In the genomic region with DNA sequence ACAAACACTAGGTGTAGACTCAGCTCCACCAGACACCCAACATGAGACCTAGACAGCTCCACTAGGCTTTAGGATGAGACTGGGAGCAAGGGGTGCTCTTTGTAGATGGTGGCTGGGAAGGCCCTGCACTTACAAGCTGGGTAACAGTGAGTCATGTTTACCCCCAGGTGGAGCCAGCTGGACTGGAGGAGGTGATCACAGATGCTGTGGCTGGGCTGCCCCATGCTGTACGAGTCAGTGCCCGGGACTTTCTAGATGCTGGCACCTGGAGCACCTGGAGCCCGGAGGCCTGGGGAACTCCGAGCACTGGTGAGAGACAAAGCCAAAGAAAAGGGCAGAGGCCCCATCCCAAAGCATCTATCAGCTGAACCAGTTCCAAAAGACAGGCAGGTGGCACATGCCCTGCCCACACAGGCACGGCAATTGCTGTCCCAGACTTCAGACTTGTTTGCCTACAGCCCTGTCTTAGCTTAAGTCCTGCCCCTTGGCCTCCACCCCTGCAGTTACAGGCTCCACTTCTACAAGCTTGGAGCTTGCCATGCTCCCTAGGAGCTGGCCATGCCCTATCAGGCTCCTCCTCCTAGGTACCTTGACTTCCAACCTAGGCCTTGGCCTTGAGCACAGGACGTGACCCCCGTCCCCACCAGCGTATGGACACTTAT, we compare ENCODE assay signal across 16 cellular contexts. TPM values are rescaled to one million over a fixed set of nuclear protein-coding genes. Genes with fewer than 3 reads are reported as not detected.
DNase-seq lines count a peak whose midpoint lies in the region; ATAC-seq, FAIRE-seq and TF ChIP-seq lines count a peak whose summit lies in the region.
"Had no signal": no experiment of that assay in that cellular context is flagged by ENCODE, and none has a peak within 500 bp of the region (broad histone marks: within the 10 kb centered on the region; RNA-seq: fewer than 3 reads in every experiment).

No MANE protein-coding gene starts in this region.

- FAIRE-seq in HTR-8/SVneo (lab: Jason Lieb, UNC) = no peak

- H3K4me3 Mint-ChIP-seq in activated naive CD4-positive, alpha-beta T cell treated with anti-CD3 and anti-CD28 coated beads, Interleukin-2, amount 10 ng/mL, durations not matched to agents 7 days and 5 days = no peak overlapping the region
- H3K4me3 Mint-ChIP-seq: T-cell had no signal

- CTCF ChIA-PET in PC-3 (lab: Charles Lee) = no interaction called here
- CTCF ChIA-PET in activated naive CD4-positive, alpha-beta T cell treated with anti-CD3 and anti-CD28 coated beads, Interleukin-2, amount 10 ng/mL, durations not matched to agents 7 days and 5 days (lab: Charles Lee) = interaction anchor here (1.1 to 2.4 kb wide), 3 partner anchors 12 to 43 kb away, joined by 3 to 8 read pairs (median 3); no protein-coding TSS in a partner anchor

- DNase-seq in A172 (ENCODE audit: low spot score) (peak; percentile 59), ELR (ENCODE audit: low read depth) (peak; percentile 29), PC-3 (peak; percentile 57), glomerular visceral epithelial cell (ENCODE audit: extremely low spot score) (peak; percentile 69), GM20000 (ENCODE audit: low spot score) (no peak), HTR-8/SVneo (ENCODE audit: insufficient read length, low spot score) (no peak)
- no peak for DNase-seq in activated naive CD4-positive, alpha-beta T cell treated with anti-CD3 and anti-CD28 coated beads, Interleukin-2, amount 10 ng/mL, durations not matched to agents 7 days and 5 days
- DNase-seq: Calu3; MG63; stimulated activated CD4-positive, alpha-beta T cell treated with anti-CD3 and anti-CD28 coated beads, Interleukin-2, amount 100 ng/mL, for 48 hours; T-cell had no signal

- peaks cover 24% of the 10 kb centered on the region for H3K36me3 Mint-ChIP-seq in activated naive CD4-positive, alpha-beta T cell treated with anti-CD3 and anti-CD28 coated beads, Interleukin-2, amount 10 ng/mL, durations not matched to agents 7 days and 5 days

- no peaks in the 10 kb centered on the region for H3K9me3 ChIP-seq in PC-3 (ENCODE audit: low read length)
- H3K9me3 ChIP-seq: MG63, right lobe of liver had no signal

- TF ChIP-seq CTCF in PC-3 (conservative IDR thresholded peaks at IDR 0.05; ENCODE audit: low read depth, low read length) = no peak
- TF ChIP-seq CTCF in GM20000 (IDR thresholded peaks at IDR 0.05; ENCODE audit: extremely low read depth, missing control alignments) = no peak

- H3K79me2 ChIP-seq in PC-3 (ENCODE audit: low read length) = no peaks in the 10 kb centered on the region

- H3K4me1 Mint-ChIP-seq in activated naive CD4-positive, alpha-beta T cell treated with anti-CD3 and anti-CD28 coated beads, Interleukin-2, amount 10 ng/mL, durations not matched to agents 7 days and 5 days = peaks cover 36% of the 10 kb centered on the region

- no peaks in the 10 kb centered on the region for H3F3A ChIP-seq in PC-3 (ENCODE audit: low read length, unreplicated experiment)

- BruUV-seq in PC-3 (replicated peaks; lab: Mats Ljungman, UMichigan) = no TSS peak

- H3K27ac ChIP-seq in PC-3 (ENCODE audit: low read length) = no peak overlapping the region
- H3K27ac ChIP-seq: PC-9, right lobe of liver had no signal

- no peaks in the 10 kb centered on the region for H3K27me3 Mint-ChIP-seq in activated naive CD4-positive, alpha-beta T cell treated with anti-CD3 and anti-CD28 coated beads, Interleukin-2, amount 10 ng/mL, durations not matched to agents 7 days and 5 days
- H3K27me3 Mint-ChIP-seq: T-cell had no signal

- peak; percentile 60 for ATAC-seq in PC-3
- ATAC-seq in HG03521 (IDR thresholded peaks at IDR 0.05; ENCODE audit: unreplicated experiment) = no peak
- ATAC-seq: T-cell had no signal

- no peak overlapping the region for H3K9ac ChIP-seq in PC-3 (ENCODE audit: low read length)

- intact Hi-C loops in PC-3 (cut with micrococcal nuclease) = no loop called here

- POLR2A ChIA-PET in PC-3 (lab: Charles Lee; ENCODE audit: unreplicated experiment) = interaction anchor here (0.6 kb wide), 1 partner anchor 1008 kb away, joined by 13 read pairs; no protein-coding TSS in a partner anchor

- no peak overlapping the region for H3K27ac Mint-ChIP-seq in activated naive CD4-positive, alpha-beta T cell treated with anti-CD3 and anti-CD28 coated beads, Interleukin-2, amount 10 ng/mL, durations not matched to agents 7 days and 5 days

- H3K9me2 ChIP-seq in PC-3 (replicated peaks; ENCODE audit: low read length) = no peaks in the 10 kb centered on the region

- no peak overlapping the region for H3K4me2 ChIP-seq in PC-3 (ENCODE audit: low read length)
- H3K4me2 ChIP-seq: PC-9 had no signal

- H3K36me3 ChIP-seq in PC-3 (ENCODE audit: low read depth, low read length) = no peaks in the 10 kb centered on the region
- H3K36me3 ChIP-seq: MG63, right lobe of liver had no signal

- no peak overlapping the region for H3K4me3 ChIP-seq in PC-3 (ENCODE audit: low read length)
- H3K4me3 ChIP-seq: MG63, PC-9, right lobe of liver had no signal

- peaks cover 3% of the 10 kb centered on the region; the same call in 1 of the 2 replicates for H3K4me1 ChIP-seq in PC-3 (ENCODE audit: insufficient read depth, low read length)

- no peaks in the 10 kb centered on the region for H3K27me3 ChIP-seq in PC-3 (ENCODE audit: low read length)
- H3K27me3 ChIP-seq: MG63, right lobe of liver had no signal

- no peaks in the 10 kb centered on the region for H3K9me3 Mint-ChIP-seq in activated naive CD4-positive, alpha-beta T cell treated with anti-CD3 and anti-CD28 coated beads, Interleukin-2, amount 10 ng/mL, durations not matched to agents 7 days and 5 days
- H3K9me3 Mint-ChIP-seq: T-cell had no signal

- no peak overlapping the region for H2AFZ ChIP-seq in PC-3 (ENCODE audit: low read length)
- H2AFZ ChIP-seq: PC-9 had no signal

- H4K20me1 ChIP-seq in PC-3 (ENCODE audit: low read length) = no peaks in the 10 kb centered on the region

RNA-seq across cellular contexts. Expression of gene CCL27, which starts 2.7 kb away (rescaled TPM):
- 2.2 TPM in 1 of 2 replicates, not detected in the other for total RNA-seq in A172 (2014; rRNA removed; shearing (Covaris generic))
- total RNA-seq in PC-3 (2014; rRNA removed) = not detected in 2 replicates
- total RNA-seq: Calu3, cerebellum, right lobe of liver, T-cell, urinary bladder had no signal

RNA-seq across cellular contexts. Expression of gene IL11RA, which starts 7.7 kb away (rescaled TPM):
- total RNA-seq in A172 (2014; rRNA removed; shearing (Covaris generic)) = 9.3 and 10.9 TPM in 2 replicates
- total RNA-seq in PC-3 (2014; rRNA removed) = 8.3 and 8.7 TPM in 2 replicates

RNA-seq across cellular contexts. Expression of gene GALT, which starts 13.2 kb away (rescaled TPM):
- total RNA-seq in A172 (2014; rRNA removed; shearing (Covaris generic)) = 19.5 and 21.1 TPM in 2 replicates
- 7.6 and 9.8 TPM in 2 replicates for total RNA-seq in PC-3 (2014; rRNA removed)

RNA-seq across cellular contexts. Expression of gene SIGMAR1, which starts 22.1 kb away (rescaled TPM):
- total RNA-seq in A172 (2014; rRNA removed; shearing (Covaris generic)) = 94.0 and 107 TPM in 2 replicates
- 96.7 and 97.8 TPM in 2 replicates for total RNA-seq in PC-3 (2014; rRNA removed)

RNA-seq across cellular contexts. Expression of gene ARID3C, which starts 30.9 kb away (rescaled TPM):
- total RNA-seq in A172 (2014; rRNA removed; shearing (Covaris generic)) = 0.19 TPM in 1 of 2 replicates, not detected in the other
- total RNA-seq in PC-3 (2014; rRNA removed) = 0.23 TPM in 1 of 2 replicates, not detected in the other
- total RNA-seq: Calu3, PC-9, urinary bladder had no signal

Comparison
In these comparisons a context has a peak if more than half of its experiments do, and no peak if none do; other contexts are left out.
1. DNase-seq: peak in A172 (single experiment), ELR (single experiment), PC-3 (single experiment) and glomerular visceral epithelial cell (single experiment); none in GM20000 (single experiment), activated naive CD4-positive, alpha-beta T cell treated with anti-CD3 and anti-CD28 coated beads, Interleukin-2, amount 10 ng/mL, durations not matched to agents 7 days and 5 days (single experiment) and HTR-8/SVneo (single experiment).